ENCODE assay signal across 27 cellular contexts in the genomic region with DNA sequence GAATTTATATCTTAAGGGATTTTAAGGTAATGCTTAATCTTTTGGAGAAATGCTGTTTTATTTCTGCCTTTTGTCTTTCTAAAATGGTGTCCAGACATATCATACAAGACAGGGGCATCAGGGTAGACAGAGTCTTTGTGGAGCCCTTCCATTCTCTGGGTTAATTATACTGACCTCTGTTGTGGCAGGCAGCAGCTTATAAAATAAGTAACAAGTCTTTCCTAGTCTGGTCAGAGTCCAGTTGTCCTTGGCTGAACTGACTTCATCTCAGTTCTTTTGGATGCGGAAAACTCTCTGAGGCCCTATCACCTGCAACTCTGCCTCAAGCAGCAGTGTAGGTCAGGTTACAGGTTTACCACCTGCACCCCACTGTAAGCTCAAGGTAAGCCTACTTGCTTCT. TPM values are rescaled to one million over a fixed set of nuclear protein-coding genes. Genes with fewer than 3 reads are reported as not detected.
"Had no signal": no experiment of that assay in that cellular context is flagged by ENCODE, and none has a peak within 500 bp of the region (broad histone marks: within the 10 kb centered on the region; RNA-seq: fewer than 3 reads in every experiment).

No MANE protein-coding gene starts in this region.

- H3K27me3 ChIP-seq: dorsolateral prefrontal cortex, esophagus muscularis mucosa, foreskin keratinocyte, gastroesophageal sphincter, heart right ventricle had no signal

- H3K27ac ChIP-seq: coronary artery, dorsolateral prefrontal cortex, esophagus muscularis mucosa, foreskin keratinocyte, gastroesophageal sphincter, heart right ventricle, left ventricle myocardium inferior, lower lobe of right lung had no signal

- H3K4me3 Mint-ChIP-seq: naive thymus-derived CD4-positive, alpha-beta T cell had no signal

- H3K9me3 ChIP-seq: esophagus muscularis mucosa, gastroesophageal sphincter, heart right ventricle, left ventricle myocardium inferior, lower lobe of right lung had no signal

- H3K4me3 ChIP-seq: coronary artery, dorsolateral prefrontal cortex, esophagus muscularis mucosa, gastroesophageal sphincter, heart right ventricle, left ventricle myocardium inferior, lower lobe of right lung had no signal

- H3K27me3 Mint-ChIP-seq: naive thymus-derived CD4-positive, alpha-beta T cell had no signal

- H3K9me3 Mint-ChIP-seq: naive thymus-derived CD4-positive, alpha-beta T cell had no signal

- DNase-seq: dermis blood vessel endothelial cell; dorsolateral prefrontal cortex; effector CD4-positive, alpha-beta T cell; effector memory CD4-positive, alpha-beta T cell; foreskin keratinocyte; heart right ventricle; hippocampal formation; left cardiac atrium; left ventricle myocardium inferior; lower lobe of right lung; mesendoderm; midbrain; naive thymus-derived CD4-positive, alpha-beta T cell had no signal

- ATAC-seq: foreskin keratinocyte; gastroesophageal sphincter; left cardiac atrium; left lobe of liver; lower lobe of right lung; naive thymus-derived CD4-positive, alpha-beta T cell had no signal

- H3K4me1 ChIP-seq: esophagus muscularis mucosa, foreskin keratinocyte, gastroesophageal sphincter, heart right ventricle, left ventricle myocardium inferior, lower lobe of right lung had no signal

RNA-seq across cellular contexts. Expression of a gene that starts 20.3 kb away (rescaled TPM):
- total RNA-seq: dermis blood vessel endothelial cell, endothelial cell of umbilical vein, epithelial cell of proximal tubule, fibroblast of villous mesenchyme, gastroesophageal sphincter, left lobe of liver, left ventricle myocardium inferior, lower leg skin, lower lobe of right lung, lung microvascular endothelial cell, mononuclear cell, mucosa of gallbladder had no signal
- polyA plus RNA-seq: esophagus; fibroblast of lung; foreskin keratinocyte; heart right ventricle; keratinocyte; naive thymus-derived CD4-positive, alpha-beta T cell had no signal

RNA-seq across cellular contexts. Expression of a gene that starts 23.0 kb away (rescaled TPM):
- total RNA-seq: mononuclear cell had no signal

RNA-seq across cellular contexts. Expression of a gene that starts 27.5 kb away (rescaled TPM):
- polyA plus RNA-seq: foreskin keratinocyte had no signal
